1 cellular context compared by ENCODE assay signal in the genomic region with DNA sequence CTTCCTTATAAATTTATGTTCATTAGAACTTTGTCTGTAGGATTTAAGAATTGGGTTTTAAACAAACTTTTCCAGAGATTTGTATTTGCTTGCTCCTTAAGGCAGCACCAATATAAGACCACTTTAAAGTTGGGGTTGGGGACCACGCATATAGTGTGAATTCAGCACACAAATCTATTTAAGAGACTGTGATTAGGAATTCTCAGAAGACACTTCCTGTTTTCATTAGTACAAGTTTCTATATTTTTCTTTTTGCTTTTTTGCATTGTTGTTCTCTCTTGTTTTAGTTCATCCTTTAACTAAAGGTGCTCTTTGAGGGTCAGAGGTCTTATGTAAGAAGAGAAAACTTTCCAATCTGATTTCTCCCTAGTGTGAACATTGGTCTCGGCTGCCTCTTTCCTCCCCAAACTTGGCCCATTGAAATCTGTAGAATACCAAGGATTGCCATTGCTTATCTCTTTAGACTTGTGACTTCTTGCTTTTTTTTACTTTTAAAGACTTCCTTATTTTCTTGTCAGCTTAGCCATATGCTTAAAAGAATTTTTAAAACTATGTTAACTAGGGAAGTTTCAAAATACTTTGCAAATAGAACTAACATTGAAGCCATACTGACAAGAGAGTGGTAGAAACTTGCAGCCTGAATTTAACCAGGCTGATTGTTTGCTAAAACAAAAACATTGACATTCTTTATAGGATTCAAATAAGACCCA.
TF ChIP-seq lines count a peak whose summit lies in the region.

No MANE protein-coding gene starts in this region.

TF ChIP-seq in SK-N-SH, 30 proteins besides CTCF, POLR2A, EP300 and RAD21 (continued from another document):
- TF ChIP-seq, protein P1, sequence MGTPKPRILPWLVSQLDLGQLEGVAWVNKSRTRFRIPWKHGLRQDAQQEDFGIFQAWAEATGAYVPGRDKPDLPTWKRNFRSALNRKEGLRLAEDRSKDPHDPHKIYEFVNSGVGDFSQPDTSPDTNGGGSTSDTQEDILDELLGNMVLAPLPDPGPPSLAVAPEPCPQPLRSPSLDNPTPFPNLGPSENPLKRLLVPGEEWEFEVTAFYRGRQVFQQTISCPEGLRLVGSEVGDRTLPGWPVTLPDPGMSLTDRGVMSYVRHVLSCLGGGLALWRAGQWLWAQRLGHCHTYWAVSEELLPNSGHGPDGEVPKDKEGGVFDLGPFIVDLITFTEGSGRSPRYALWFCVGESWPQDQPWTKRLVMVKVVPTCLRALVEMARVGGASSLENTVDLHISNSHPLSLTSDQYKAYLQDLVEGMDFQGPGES (IDR thresholded peaks at IDR 0.05; ENCODE audit: low read depth, low read length): no peak
- no peak for TF ChIP-seq GABPA (IDR thresholded peaks at IDR 0.05; ENCODE audit: low read depth)
- no peak for TF ChIP-seq POLR2AphosphoS5 (IDR thresholded peaks at IDR 0.05; ENCODE audit: low read depth, low read length)
- no peak for TF ChIP-seq FOXM1 (IDR thresholded peaks at IDR 0.05; ENCODE audit: low read depth)
- TF ChIP-seq SIN3A (IDR thresholded peaks at IDR 0.05; ENCODE audit: borderline replicate concordance, low read depth, low read length): no peak
- no peak for TF ChIP-seq ELF1 (IDR thresholded peaks at IDR 0.05)
- TF ChIP-seq RCOR1 (IDR thresholded peaks at IDR 0.05; ENCODE audit: low read length): no peak
- TF ChIP-seq SMC3 (IDR thresholded peaks at IDR 0.05; ENCODE audit: low read depth, low read length): no peak
- no peak for TF ChIP-seq TEAD4 (IDR thresholded peaks at IDR 0.05; ENCODE audit: borderline replicate concordance, insufficient read depth)
- no peak for TF ChIP-seq GATA2 (CRISPR knock-in tag; IDR thresholded peaks at IDR 0.05)
- TF ChIP-seq CHD2 (IDR thresholded peaks at IDR 0.05; ENCODE audit: low read length, partially characterized antibody): no peak
- TF ChIP-seq MXI1 (IDR thresholded peaks at IDR 0.05; ENCODE audit: low read depth, low read length): no peak
- TF ChIP-seq, protein P2, sequence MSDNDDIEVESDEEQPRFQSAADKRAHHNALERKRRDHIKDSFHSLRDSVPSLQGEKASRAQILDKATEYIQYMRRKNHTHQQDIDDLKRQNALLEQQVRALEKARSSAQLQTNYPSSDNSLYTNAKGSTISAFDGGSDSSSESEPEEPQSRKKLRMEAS (IDR thresholded peaks at IDR 0.05; ENCODE audit: low read depth): no peak
- no peak for TF ChIP-seq MEF2A (IDR thresholded peaks at IDR 0.05; ENCODE audit: borderline replicate concordance, low read depth)
- TF ChIP-seq, protein P3, sequence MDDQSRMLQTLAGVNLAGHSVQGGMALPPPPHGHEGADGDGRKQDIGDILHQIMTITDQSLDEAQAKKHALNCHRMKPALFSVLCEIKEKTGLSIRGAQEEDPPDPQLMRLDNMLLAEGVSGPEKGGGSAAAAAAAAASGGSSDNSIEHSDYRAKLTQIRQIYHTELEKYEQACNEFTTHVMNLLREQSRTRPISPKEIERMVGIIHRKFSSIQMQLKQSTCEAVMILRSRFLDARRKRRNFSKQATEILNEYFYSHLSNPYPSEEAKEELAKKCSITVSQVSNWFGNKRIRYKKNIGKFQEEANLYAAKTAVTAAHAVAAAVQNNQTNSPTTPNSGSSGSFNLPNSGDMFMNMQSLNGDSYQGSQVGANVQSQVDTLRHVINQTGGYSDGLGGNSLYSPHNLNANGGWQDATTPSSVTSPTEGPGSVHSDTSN (IDR thresholded peaks at IDR 0.05): no peak
- TF ChIP-seq NFIC (IDR thresholded peaks at IDR 0.05; ENCODE audit: borderline replicate concordance): no peak
- no peak for TF ChIP-seq RFX5 (IDR thresholded peaks at IDR 0.05; ENCODE audit: low read length)
- TF ChIP-seq YY1 (IDR thresholded peaks at IDR 0.05; ENCODE audit: low read depth): no peak
